Comparison of ENCODE assay signal across 24 cellular contexts in the genomic region with DNA sequence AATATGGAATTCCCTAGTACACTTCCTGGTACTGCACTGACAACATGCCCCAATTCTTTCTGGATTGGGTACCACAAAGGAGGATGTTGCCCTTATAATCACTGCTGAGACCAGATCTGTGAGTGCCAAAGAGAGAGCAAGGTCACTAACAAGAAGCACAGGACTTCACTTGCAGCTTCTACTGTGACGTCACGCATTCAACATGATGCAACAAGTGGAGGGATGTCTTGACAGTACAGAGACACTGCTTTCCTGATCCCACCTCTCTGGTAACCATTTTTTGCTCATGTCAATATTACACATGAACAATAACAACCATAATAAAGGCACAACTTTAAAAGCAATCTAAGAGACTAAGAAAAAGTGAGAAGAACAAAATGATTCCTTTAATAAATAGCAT.
"Had no signal": no experiment of that assay in that cellular context is flagged by ENCODE, and none has a peak within 500 bp of the region (broad histone marks: within the 10 kb centered on the region; RNA-seq: fewer than 3 reads in every experiment).

No MANE protein-coding gene starts in this region.

- H3K4me1 Mint-ChIP-seq: activated T-helper 17 cell treated with anti-CD3 and anti-CD28 coated beads, Interleukin-2, amount 50 U/mL, for 72 hours; brain; central memory CD8-positive, alpha-beta T cell; T-cell had no signal

- DNase-seq: activated CD4-positive, alpha-beta memory T cell treated with anti-CD3 and anti-CD28 coated beads for 36 hours; activated CD4-positive, alpha-beta T cell treated with anti-CD3 and anti-CD28 coated beads, Interleukin-2, amount 10 ng/mL, durations not matched to agents 7 days and 5 days; activated CD4-positive, CD25-positive, alpha-beta regulatory T cell; activated CD8-positive, alpha-beta memory T cell treated with anti-CD3 and anti-CD28 coated beads for 24 hours; activated gamma-delta T cell; activated naive CD4-positive, alpha-beta T cell treated with anti-CD3 and anti-CD28 coated beads for 36 hours; activated T-cell treated with anti-CD3 and anti-CD28 coated beads, Interleukin-2, amount 50 U/mL, for 4 hours; amygdala; MM.1S; NCI-H1105 treated with DMSO at 0.1 percent for 48 hours; NCI-H1436 treated with DMSO at 0.1 percent for 48 hours; NCI-H187; NCI-H2081; NCI-H510A treated with DMSO at 0.1 percent for 48 hours; PC-3; SIG-M5; T-cell; T-helper 2 cell; T1000 had no signal

- H3K4me3 Mint-ChIP-seq: activated CD4-positive, alpha-beta memory T cell treated with anti-CD3 and anti-CD28 coated beads for 36 hours; activated CD4-positive, alpha-beta T cell treated with anti-CD3 and anti-CD28 coated beads, Interleukin-2, amount 10 ng/mL, durations not matched to agents 7 days and 5 days; activated naive CD4-positive, alpha-beta T cell treated with anti-CD3 and anti-CD28 coated beads for 36 hours; activated naive CD8-positive, alpha-beta T cell; activated T-cell treated with anti-CD3 and anti-CD28 coated beads, Interleukin-2, amount 50 U/mL, for 4 hours; activated T-helper 17 cell treated with anti-CD3 and anti-CD28 coated beads, Interleukin-2, amount 50 U/mL, for 72 hours; brain; central memory CD8-positive, alpha-beta T cell; T-cell had no signal

- H3K4me3 ChIP-seq: SK-N-MC had no signal

- ATAC-seq: activated T-cell treated with anti-CD3 and anti-CD28 coated beads, Interleukin-2, amount 50 U/mL, for 4 hours; activated T-helper 17 cell treated with anti-CD3 and anti-CD28 coated beads, Interleukin-2, amount 50 U/mL, for 72 hours; PC-3; T-cell had no signal

- H3K27me3 Mint-ChIP-seq: activated CD4-positive, alpha-beta memory T cell treated with anti-CD3 and anti-CD28 coated beads for 36 hours; activated CD4-positive, alpha-beta T cell treated with anti-CD3 and anti-CD28 coated beads, Interleukin-2, amount 10 ng/mL, durations not matched to agents 7 days and 5 days; activated naive CD8-positive, alpha-beta T cell; activated T-helper 17 cell treated with anti-CD3 and anti-CD28 coated beads, Interleukin-2, amount 50 U/mL, for 72 hours; brain; central memory CD8-positive, alpha-beta T cell; T-cell had no signal

- H3K27ac Mint-ChIP-seq: activated CD4-positive, alpha-beta memory T cell treated with anti-CD3 and anti-CD28 coated beads for 36 hours; activated CD4-positive, alpha-beta T cell treated with anti-CD3 and anti-CD28 coated beads, Interleukin-2, amount 10 ng/mL, durations not matched to agents 7 days and 5 days; activated naive CD4-positive, alpha-beta T cell treated with anti-CD3 and anti-CD28 coated beads for 36 hours; activated naive CD8-positive, alpha-beta T cell; activated T-helper 17 cell treated with anti-CD3 and anti-CD28 coated beads, Interleukin-2, amount 50 U/mL, for 72 hours; brain; T-cell had no signal

- H3K27ac ChIP-seq: SK-N-MC had no signal
